9 cellular contexts compared by ENCODE assay signal in genomic region chr1:167661527-167662436, GRCh38. TPM values are rescaled to one million over a fixed set of nuclear protein-coding genes. Genes with fewer than 3 reads are reported as not detected.
DNase-seq lines count a peak whose midpoint lies in the region; ATAC-seq and TF ChIP-seq lines count a peak whose summit lies in the region.
"Had no signal": no experiment of that assay in that cellular context is flagged by ENCODE, and none has a peak within 500 bp of the region (broad histone marks: within the 10 kb centered on the region; RNA-seq: fewer than 3 reads in every experiment).

No MANE protein-coding gene starts in this region.

- ATAC-seq in IMR-90 (ENCODE audit: low read depth) (peak; percentile 89), HG03280 (IDR thresholded peaks at IDR 0.05; ENCODE audit: unreplicated experiment) (no peak), GM21737 (IDR thresholded peaks at IDR 0.05; ENCODE audit: unreplicated experiment) (no peak)

- H3K56ac ChIP-seq in IMR-90 (ENCODE audit: extremely low read depth, insufficient read depth, low read length) = no peak overlapping the region

- TF ChIP-seq POLR2A in IMR-90 (IDR thresholded peaks at IDR 0.05; ENCODE audit: low read depth, low read length) = no peak

- no peaks in the 10 kb centered on the region for H3K79me1 ChIP-seq in IMR-90 (ENCODE audit: low read depth in 1 of 2, low read length in 2 of 2)

- no TSS peak for BruUV-seq in IMR-90 (replicated peaks; lab: Mats Ljungman, UMichigan)

- no peak overlapping the region for H4K91ac ChIP-seq in IMR-90 (ENCODE audit: insufficient read depth, low read depth, low read length)

- CTCF ChIA-PET in IMR-90 (lab: Yijun Ruan, JAX) = no interaction called here

- no peak for TF ChIP-seq CTCF in AG09319 (IDR thresholded peaks at IDR 0.05; ENCODE audit: low read depth, low read length)
- TF ChIP-seq CTCF in IMR-90 (conservative IDR thresholded peaks at IDR 0.05; ENCODE audit: low read depth, low read length) = no peak
- TF ChIP-seq CTCF in cardiac fibroblast (IDR thresholded peaks at IDR 0.05; ENCODE audit: low read depth, low read length) = no peak

- no peak overlapping the region for H2BK15ac ChIP-seq in IMR-90 (ENCODE audit: low read depth, low read length)

- H3K36me3 ChIP-seq in IMR-90 (ENCODE audit: control insufficient read depth, insufficient read depth, low read length) (no peaks in the 10 kb centered on the region), mucosa of rectum (ENCODE audit: control insufficient read depth in 2 of 2, insufficient read depth in 2 of 2, low read length in 2 of 2) (no peaks in the 10 kb centered on the region)

- H3K9me3 ChIP-seq in IMR-90 (ENCODE audit: control insufficient read depth, insufficient read depth, low read length) (no peaks in the 10 kb centered on the region), mucosa of rectum (ENCODE audit: control insufficient read depth in 2 of 2, low read length in 2 of 2) (no peaks in the 10 kb centered on the region)

- H3K27ac ChIP-seq in IMR-90 (ENCODE audit: insufficient read depth, low read length) = no peak overlapping the region
- H3K27ac ChIP-seq in mucosa of rectum (ENCODE audit: low read depth in 2 of 2, low read length in 2 of 2) = peak overlapping the region; percentile 7 to 34

- H3K4ac ChIP-seq in IMR-90 (ENCODE audit: low read depth, low read length) = no peak overlapping the region; the same call in 1 of the 2 replicates

- H4K5ac ChIP-seq in IMR-90 (ENCODE audit: low read depth, low read length) = no peak overlapping the region

- intact Hi-C loops in IMR-90 (cut with micrococcal nuclease) = no loop called here

- H2AK5ac ChIP-seq in IMR-90 (ENCODE audit: low read depth, low read length) = no peak overlapping the region

- in situ Hi-C loops in IMR-90 (cut with MboI; ENCODE audit: low sequenced_read_pairs) = no loop called here

- H4K20me1 ChIP-seq in IMR-90 (ENCODE audit: insufficient read depth, low read length) = no peaks in the 10 kb centered on the region

- H2AK9ac ChIP-seq in IMR-90 (replicated peaks; ENCODE audit: low read depth, low read length, poor library complexity) = peak overlapping the region; percentile 2

- dilution Hi-C loops in IMR-90 (cut with HindIII; ENCODE audit: low sequenced_read_pairs, unreplicated experiment) = no loop called here

- H2BK120ac ChIP-seq in IMR-90 (ENCODE audit: low read depth, low read length) = no peak overlapping the region; the same call in 1 of the 2 replicates

- POLR2A ChIA-PET in IMR-90 (lab: Charles Lee; ENCODE audit: unreplicated experiment) = no interaction called here

- no peak overlapping the region for H3K9ac ChIP-seq in IMR-90 (ENCODE audit: low read depth, low read length)
- H3K9ac ChIP-seq in mucosa of rectum (ENCODE audit: low read depth in 1 of 2, low read length in 2 of 2) = no peak overlapping the region

- peaks cover 8% of the 10 kb centered on the region; the same call in 1 of the 2 replicates for H3K9me1 ChIP-seq in IMR-90 (ENCODE audit: insufficient read depth, low read length)

- no peak overlapping the region; the same call in 1 of the 2 replicates for H2BK20ac ChIP-seq in IMR-90 (ENCODE audit: low read depth, low read length)

- H3K14ac ChIP-seq in IMR-90 (replicated peaks; ENCODE audit: low read depth, low read length) = no peak overlapping the region; the same call in 1 of the 2 replicates

- no CpG with 5 or more reads among the region's 3 CpGs for WGBS in IMR-90 (ENCODE audit: extremely low coverage in 2 of 2, insufficient read length in 1 of 2), 2 experiments

- H2BK5ac ChIP-seq in IMR-90 (ENCODE audit: low read depth, low read length, poor library complexity, severe bottlenecking) = no peak overlapping the region

- H4K8ac ChIP-seq in IMR-90 (ENCODE audit: low read depth in 2 of 2, low read length in 2 of 2) = no peak overlapping the region

- peak overlapping the region; percentile 56 for H2AFZ ChIP-seq in IMR-90 (replicated peaks; ENCODE audit: low read length, poor library complexity)

- peaks cover 12% of the 10 kb centered on the region for H3K4me1 ChIP-seq in IMR-90 (ENCODE audit: control insufficient read depth, insufficient read depth, low read length)
- H3K4me1 ChIP-seq in mucosa of rectum (ENCODE audit: control insufficient read depth in 2 of 2, insufficient read depth in 2 of 2, low read length in 2 of 2) = peaks cover 3 to 15% of the 10 kb centered on the region in 2 donors

- DNase-seq in AG09319 (ENCODE audit: extremely low read depth, low read depth) = peak; percentile 53
- DNase-seq in IMR-90 = peak; percentile 91
- peak; percentile 87 to 96 for DNase-seq in cardiac fibroblast (ENCODE audit: low read depth in 2 of 2)
- no peak for DNase-seq in activated gamma-delta T cell (lab: John Stamatoyannopoulos, UW)
- DNase-seq in effector CD4-positive, alpha-beta T cell = no peak
- DNase-seq: SW 1271 had no signal

- H3K4me3 ChIP-seq in IMR-90 (ENCODE audit: insufficient read depth, low read depth, low read length) = no peak overlapping the region
- no peak overlapping the region for H3K4me3 ChIP-seq in cardiac fibroblast (replicated peaks in 1 of 2; ENCODE audit: low read depth in 2 of 2, low read length in 2 of 2)
- H3K4me3 ChIP-seq in mucosa of rectum (ENCODE audit: low read length in 2 of 2) = no peak overlapping the region

- H3K27me3 ChIP-seq in IMR-90 (ENCODE audit: control insufficient read depth, insufficient read depth, low read length) = peaks cover 3% of the 10 kb centered on the region
- no peaks in the 10 kb centered on the region for H3K27me3 ChIP-seq in mucosa of rectum (ENCODE audit: control insufficient read depth in 2 of 2, insufficient read depth in 2 of 2, low read length in 2 of 2)

- H3K23ac ChIP-seq in IMR-90 (ENCODE audit: low read depth, low read length) = no peak overlapping the region

- H3K18ac ChIP-seq in IMR-90 (ENCODE audit: low read depth, low read length) = no peak overlapping the region

- no peak overlapping the region for H3K4me2 ChIP-seq in IMR-90 (ENCODE audit: low read depth, low read length)

- TF ChIP-seq RAD21 in IMR-90 (IDR thresholded peaks at IDR 0.05; ENCODE audit: low read length) = no peak

TF ChIP-seq in IMR-90, 13 proteins besides CTCF, POLR2A, EP300 and RAD21:
- TF ChIP-seq ELK1 (IDR thresholded peaks at IDR 0.05; ENCODE audit: borderline replicate concordance, low read depth, low read length) (no peak), USF2 (IDR thresholded peaks at IDR 0.05; ENCODE audit: low read depth, low read length) (no peak), RCOR1 (IDR thresholded peaks at IDR 0.05; ENCODE audit: insufficient replicate concordance, low read length) (no peak), MAZ (IDR thresholded peaks at IDR 0.05; ENCODE audit: borderline replicate concordance, low read depth, low read length) (no peak), FOS (IDR thresholded peaks at IDR 0.05; ENCODE audit: low read depth, low read length) (peak; percentile 41; the same call in 1 of the 2 replicates), BHLHE40 (IDR thresholded peaks at IDR 0.05; ENCODE audit: low read depth, low read length) (no peak), MAFK (IDR thresholded peaks at IDR 0.05; ENCODE audit: low read depth, low read length) (no peak), CEBPB (IDR thresholded peaks at IDR 0.05; ENCODE audit: low read depth, low read length) (0 out of 2 replicates have a peak, but pooled peaks have one; percentile 1), NFE2L2 (IDR thresholded peaks at IDR 0.05; ENCODE audit: low read depth, low read length) (no peak)

RNA-seq across cellular contexts. Expression of gene RCSD1, which starts 31.8 kb away (rescaled TPM):
- not detected in 2 replicates for total RNA-seq in IMR-90 (2012; rRNA removed)
- 0.03 TPM in 1 of 2 replicates, not detected in the other for polyA plus RNA-seq in IMR-90 (2012; rRNA removed)
- polyA plus RNA-seq in IMR-90 (2012; cell fraction: cytosol; rRNA removed) = 0.01 TPM in 1 of 2 replicates, not detected in the other
- not detected in 2 replicates for polyA plus RNA-seq in IMR-90 (2012; cell fraction: nucleus; rRNA removed; ENCODE audit: low replicate concordance)

RNA-seq across cellular contexts. Expression of gene MPZL1, which starts 60.0 kb away (rescaled TPM):
- total RNA-seq in IMR-90 (2012; rRNA removed) = 81.7 and 87.3 TPM in 2 replicates
- 48.0 and 55.3 TPM in 2 replicates for polyA plus RNA-seq in IMR-90 (2012; rRNA removed)
- 28.8 and 39.7 TPM in 2 replicates for polyA plus RNA-seq in IMR-90 (2012; cell fraction: cytosol; rRNA removed)
- polyA plus RNA-seq in IMR-90 (2012; cell fraction: nucleus; rRNA removed; ENCODE audit: low replicate concordance) = 22.6 and 65.6 TPM in 2 replicates

Comparison
In these comparisons a context has a peak if more than half of its experiments do, and no peak if none do; other contexts are left out.
1. DNase-seq: peak in AG09319 (single experiment), IMR-90 (single experiment) and cardiac fibroblast (2 of 2); none in activated gamma-delta T cell (single experiment) and effector CD4-positive, alpha-beta T cell (single experiment).